In the genomic region with DNA sequence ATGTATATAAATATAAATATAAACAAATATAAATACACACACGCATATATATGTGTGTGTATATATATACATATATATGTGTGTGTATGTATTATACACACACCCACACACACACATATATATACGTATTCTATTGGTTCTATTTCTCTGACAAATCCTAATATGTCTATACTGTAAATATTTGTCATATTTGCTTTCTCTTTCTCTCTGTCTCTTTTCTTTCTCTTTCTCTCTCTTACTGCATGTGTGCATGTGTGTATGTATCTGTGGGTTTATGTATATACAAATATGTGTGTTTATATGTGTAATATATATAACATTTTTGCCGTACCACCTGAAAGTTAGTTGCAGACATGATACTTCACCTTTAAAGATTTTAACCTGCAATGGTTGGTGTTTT, we compare ENCODE assay signal across 30 cellular contexts.
"Had no signal": no experiment of that assay in that cellular context is flagged by ENCODE, and none has a peak within 500 bp of the region (broad histone marks: within the 10 kb centered on the region; RNA-seq: fewer than 3 reads in every experiment).

No MANE protein-coding gene starts in this region.

- H3K4me3 ChIP-seq: adrenal gland, body of pancreas, breast epithelium, coronary artery, SJSA1 had no signal

- H3K4me1 ChIP-seq: adrenal gland, body of pancreas, breast epithelium, SJSA1 had no signal

- DNase-seq: activated CD4-positive, alpha-beta T cell treated with anti-CD3 and anti-CD28 coated beads for 48 hours; activated CD4-positive, alpha-beta T cell treated with anti-CD3 and anti-CD28 coated beads, Interleukin-2, amount 50 U/mL, for 4 hours; activated CD8-positive, alpha-beta memory T cell treated with anti-CD3 and anti-CD28 coated beads, Interleukin-2, amount 50 U/mL, for 4 hours; activated gamma-delta T cell treated with Interleukin-2 at 50 U/mL for 16 hours; activated naive CD4-positive, alpha-beta T cell treated with anti-CD3 and anti-CD28 coated beads for 36 hours; activated T-cell treated with anti-CD3 and anti-CD28 coated beads for 4 hours; activated T-cell treated with anti-CD3 and anti-CD28 coated beads, Interleukin-2, amount 50 U/mL, for 4 hours; adrenal gland; body of pancreas; NCI-H1092 treated with DMSO at 0.1 percent for 48 hours; NCI-H1417; NCI-H146; NCI-H187; NCI-H2081; NCI-H2171 treated with DMSO at 0.1 percent for 48 hours; NCI-H226; NCI-H446 treated with DMSO at 0.1 percent for 48 hours; NCI-H524; NCI-H69; NCI-H82; RPMI8226; SHP77 treated with DMSO at 0.1 percent for 48 hours; SK-N-SH had no signal

- ATAC-seq: activated naive CD4-positive, alpha-beta T cell treated with anti-CD3 and anti-CD28 coated beads, Interleukin-2, amount 50 U/mL, for 72 hours; activated T-cell treated with anti-CD3 and anti-CD28 coated beads, Interleukin-2, amount 50 U/mL, for 4 hours; body of pancreas; Panc1 had no signal

- H3K36me3 ChIP-seq: adrenal gland, breast epithelium, SJSA1 had no signal

- H3K9ac ChIP-seq: SK-N-SH had no signal

- H3K9me3 ChIP-seq: adrenal gland, body of pancreas, breast epithelium, SJSA1, SK-N-SH had no signal

- FAIRE-seq: astrocyte, TTC549 had no signal

- H3K27ac ChIP-seq: adrenal gland, body of pancreas, breast epithelium, coronary artery, SJSA1 had no signal

- H3K27me3 ChIP-seq: adrenal gland, body of pancreas, breast epithelium, SJSA1 had no signal

- H3K4me2 ChIP-seq: SK-N-SH had no signal
